In the genomic region with DNA sequence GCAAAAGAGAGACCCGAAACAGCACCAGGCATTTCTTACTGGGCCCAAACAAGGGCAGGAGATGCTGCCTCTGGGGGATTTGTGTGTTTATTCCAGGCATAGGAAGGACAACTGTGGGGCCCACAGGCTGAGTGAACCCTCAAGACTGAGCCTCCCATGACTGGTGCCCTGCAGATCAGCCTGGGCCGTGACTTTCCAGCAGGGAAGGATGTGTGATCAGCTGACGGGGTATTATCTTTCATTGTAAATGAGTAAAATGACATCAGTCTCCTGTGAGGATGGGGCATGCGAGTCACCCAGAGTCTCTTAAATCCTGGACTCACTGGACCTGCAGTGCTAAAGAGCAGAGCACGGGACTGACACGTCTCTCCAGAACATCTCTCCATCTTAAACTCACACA, we compare ENCODE assay signal across 15 cellular contexts. TPM values are rescaled to one million over a fixed set of nuclear protein-coding genes. Genes with fewer than 3 reads are reported as not detected.
DNase-seq lines count a peak whose midpoint lies in the region; ATAC-seq and TF ChIP-seq lines count a peak whose summit lies in the region.
"Had no signal": no experiment of that assay in that cellular context is flagged by ENCODE, and none has a peak within 500 bp of the region (broad histone marks: within the 10 kb centered on the region; RNA-seq: fewer than 3 reads in every experiment).

No MANE protein-coding gene starts in this region.

- TF ChIP-seq RAD21 in SK-N-SH (IDR thresholded peaks at IDR 0.05; ENCODE audit: low read length), result no peak

- H3K79me2 ChIP-seq in SK-N-SH (ENCODE audit: insufficient read depth), result peaks cover 3% of the 10 kb centered on the region; the same call in 1 of the 2 replicates

- TF ChIP-seq EP300 in SK-N-SH (IDR thresholded peaks at IDR 0.05; ENCODE audit: borderline replicate concordance in 1 of 2, low read depth in 1 of 2, low read length in 1 of 2), result no peak

- H3K9me2 ChIP-seq in SK-N-SH, result no peaks in the 10 kb centered on the region

- H3K4me3 ChIP-seq in SK-N-SH (ENCODE audit: low read depth in 2 of 2, low read length in 1 of 2), result no peak overlapping the region
- H3K4me3 ChIP-seq in SJCRH30, result no peak overlapping the region

- H3K4me3 Mint-ChIP-seq in activated CD4-positive, alpha-beta memory T cell treated with anti-CD3 and anti-CD28 coated beads for 36 hours, result no peak overlapping the region
- H3K4me3 Mint-ChIP-seq: activated CD4-positive, alpha-beta T cell treated with anti-CD3 and anti-CD28 coated beads, Interleukin-2, amount 10 ng/mL, durations not matched to agents 7 days and 5 days; stimulated activated effector memory CD8-positive, alpha-beta T cell treated with anti-CD3 and anti-CD28 coated beads, Interleukin-12 subunit alpha, Interleukin-12 subunit beta, amount 100 ng/mL, for 72 hours had no signal

- H3K9me3 ChIP-seq in SK-N-SH (no peaks in the 10 kb centered on the region), SJCRH30 (replicated peaks) (no peaks in the 10 kb centered on the region)

- intact Hi-C loops in activated CD4-positive, alpha-beta memory T cell treated with anti-CD3 and anti-CD28 coated beads for 36 hours (cut with micrococcal nuclease), result no loop called here

- H3F3A ChIP-seq in SK-N-SH (replicated peaks; ENCODE audit: insufficient read depth), result no peaks in the 10 kb centered on the region

- ATAC-seq in SK-N-SH treated with all-trans-retinoic acid at 6 μM for 48 hours (no peak), GM18858 (IDR thresholded peaks at IDR 0.05; ENCODE audit: unreplicated experiment) (no peak)
- ATAC-seq: stimulated activated effector memory CD8-positive, alpha-beta T cell treated with anti-CD3 and anti-CD28 coated beads, Interleukin-12 subunit alpha, Interleukin-12 subunit beta, amount 100 ng/mL, for 72 hours had no signal

- no peak for DNase-seq in SK-N-SH
- DNase-seq in SJCRH30, result peak; percentile 36 to 53
- DNase-seq in foreskin melanocyte, result peak; percentile 7
- DNase-seq in stromal cell of bone marrow (ENCODE audit: low read depth), result peak; percentile 54
- DNase-seq in activated CD4-positive, alpha-beta memory T cell treated with anti-CD3 and anti-CD28 coated beads for 36 hours, result no peak
- DNase-seq in activated CD8-positive, alpha-beta memory T cell treated with anti-CD3 and anti-CD28 coated beads, Interleukin-2, amount 50 U/mL, for 48 hours, result no peak
- DNase-seq: activated CD4-positive, alpha-beta T cell treated with anti-CD3 and anti-CD28 coated beads, Interleukin-2, amount 10 ng/mL, durations not matched to agents 7 days and 5 days; activated gamma-delta T cell; KBM-7; NCI-H226; stimulated activated CD4-positive, alpha-beta T cell treated with anti-CD3 and anti-CD28 coated beads, Interleukin-15, amount 100 ng/mL, for 24 hours had no signal

- H3K9me3 Mint-ChIP-seq in activated CD4-positive, alpha-beta memory T cell treated with anti-CD3 and anti-CD28 coated beads for 36 hours, result no peaks in the 10 kb centered on the region
- H3K9me3 Mint-ChIP-seq: activated CD4-positive, alpha-beta T cell treated with anti-CD3 and anti-CD28 coated beads, Interleukin-2, amount 10 ng/mL, durations not matched to agents 7 days and 5 days; stimulated activated effector memory CD8-positive, alpha-beta T cell treated with anti-CD3 and anti-CD28 coated beads, Interleukin-12 subunit alpha, Interleukin-12 subunit beta, amount 100 ng/mL, for 72 hours had no signal

- no peak overlapping the region for H3K4me2 ChIP-seq in SK-N-SH

- H3K27me3 Mint-ChIP-seq in activated CD4-positive, alpha-beta memory T cell treated with anti-CD3 and anti-CD28 coated beads for 36 hours, result peaks cover 11% of the 10 kb centered on the region

- H3K27ac ChIP-seq in SK-N-SH (ENCODE audit: low read depth in 2 of 2, low read length in 1 of 2) (no peak overlapping the region), SJCRH30 (no peak overlapping the region)

- H3K27me3 ChIP-seq in SK-N-SH (ENCODE audit: insufficient read depth) (no peaks in the 10 kb centered on the region), SJCRH30 (peaks cover 3% of the 10 kb centered on the region)

- H3K9ac ChIP-seq in SK-N-SH, result no peak overlapping the region

- WGBS in SK-N-SH (ENCODE audit: low lambda C conversion rate), result 61% methylated on average over 6 of the region's 6 CpGs

- H3K4me1 ChIP-seq in SK-N-SH (ENCODE audit: control insufficient read depth in 1 of 2, insufficient read depth in 2 of 2, low read depth in 1 of 2, low read length in 1 of 2) (peaks cover 4 to 21% of the 10 kb centered on the region in 2 experiments; a peak in 1 of 4 replicates), SJCRH30 (peaks cover 20% of the 10 kb centered on the region)

- no peak overlapping the region for H3K27ac Mint-ChIP-seq in activated CD4-positive, alpha-beta memory T cell treated with anti-CD3 and anti-CD28 coated beads for 36 hours
- H3K27ac Mint-ChIP-seq: activated CD4-positive, alpha-beta T cell treated with anti-CD3 and anti-CD28 coated beads, Interleukin-2, amount 10 ng/mL, durations not matched to agents 7 days and 5 days; stimulated activated effector memory CD8-positive, alpha-beta T cell treated with anti-CD3 and anti-CD28 coated beads, Interleukin-12 subunit alpha, Interleukin-12 subunit beta, amount 100 ng/mL, for 72 hours had no signal

- POLR2A ChIA-PET in SK-N-SH (lab: Yijun Ruan, JAX), result no interaction called here
- POLR2A ChIA-PET in activated CD4-positive, alpha-beta memory T cell treated with anti-CD3 and anti-CD28 coated beads for 36 hours (lab: Charles Lee), result no interaction called here

- no peak for TF ChIP-seq CTCF in SK-N-SH (IDR thresholded peaks at IDR 0.05)

- no peaks in the 10 kb centered on the region for H3K36me3 Mint-ChIP-seq in activated CD4-positive, alpha-beta memory T cell treated with anti-CD3 and anti-CD28 coated beads for 36 hours

- H4K20me1 ChIP-seq in SK-N-SH (ENCODE audit: insufficient read depth), result no peaks in the 10 kb centered on the region

- peaks cover 7% of the 10 kb centered on the region for H3K4me1 Mint-ChIP-seq in activated CD4-positive, alpha-beta memory T cell treated with anti-CD3 and anti-CD28 coated beads for 36 hours (ENCODE audit: low read depth)

- no peaks in the 10 kb centered on the region for H3K36me3 ChIP-seq in SK-N-SH (replicated peaks in 1 of 2; ENCODE audit: control insufficient read depth in 1 of 2, insufficient read depth in 2 of 2, low read length in 1 of 2)
- H3K36me3 ChIP-seq in SJCRH30, result no peaks in the 10 kb centered on the region

- no peak overlapping the region for H2AFZ ChIP-seq in SK-N-SH (ENCODE audit: low read depth)

- CTCF ChIA-PET in SK-N-SH (lab: Yijun Ruan, JAX), result interaction anchor here (1.0 kb wide), 1 partner anchor 236 kb away, joined by 3 read pairs; no protein-coding TSS in a partner anchor
- CTCF ChIA-PET in activated CD4-positive, alpha-beta memory T cell treated with anti-CD3 and anti-CD28 coated beads for 36 hours (lab: Charles Lee), result no interaction called here

TF ChIP-seq in SK-N-SH treated with all-trans-retinoic acid at 6 μM for 48 hours, 23 proteins besides CTCF, POLR2A, EP300 and RAD21:
- TF ChIP-seq GLIS3 (CRISPR knock-in tag; IDR thresholded peaks at IDR 0.05) (no peak), ZNF565 (CRISPR knock-in tag; conservative IDR thresholded peaks at IDR 0.05; ENCODE audit: low read depth) (no peak), ZNF8 (CRISPR knock-in tag; IDR thresholded peaks at IDR 0.05) (no peak)

RNA-seq across cellular contexts. Expression of a gene that starts 3.9 kb away (rescaled TPM):
- polyA plus RNA-seq in SK-N-SH (2012; rRNA removed), result 5.2 and 7.1 TPM in 2 replicates
- 3.6 and 6.1 TPM in 2 replicates for polyA plus RNA-seq in SK-N-SH (2012; cell fraction: cytosol; rRNA removed)
- polyA plus RNA-seq in SK-N-SH (2012; cell fraction: nucleus; rRNA removed), result 16.1 and 20.1 TPM in 2 replicates
- 8.4 and 8.8 TPM in 2 replicates for total RNA-seq in SJCRH30 (2014; rRNA removed; shearing (Covaris generic))
- total RNA-seq in activated CD4-positive, alpha-beta memory T cell treated with anti-CD3 and anti-CD28 coated beads for 36 hours, result 1 to 10 TPM; 1.8 to 2.2 TPM

RNA-seq across cellular contexts. Expression of a gene that starts 11.9 kb away (rescaled TPM):
- polyA plus RNA-seq in SK-N-SH (2012; rRNA removed), result not detected in 2 replicates
- not detected in 2 replicates for polyA plus RNA-seq in SK-N-SH (2012; cell fraction: cytosol; rRNA removed)
- not detected in 2 replicates for polyA plus RNA-seq in SK-N-SH (2012; cell fraction: nucleus; rRNA removed)
- 0.15 TPM in 1 of 2 replicates, not detected in the other for total RNA-seq in SJCRH30 (2014; rRNA removed; shearing (Covaris generic))
- not detected for total RNA-seq in activated CD4-positive, alpha-beta memory T cell treated with anti-CD3 and anti-CD28 coated beads for 36 hours
- total RNA-seq: activated CD4-positive, alpha-beta T cell treated with anti-CD3 and anti-CD28 coated beads, Interleukin-2, amount 10 ng/mL, durations not matched to agents 7 days and 5 days; dermis microvascular lymphatic vessel endothelial cell had no signal

RNA-seq across cellular contexts. Expression of a gene that starts 32.6 kb away (rescaled TPM):
- 2,393 and 3,548 TPM in 2 replicates for polyA plus RNA-seq in SK-N-SH (2012; rRNA removed)
- 2,837 and 3,167 TPM in 2 replicates for polyA plus RNA-seq in SK-N-SH (2012; cell fraction: cytosol; rRNA removed)
- 1,325 and 1,532 TPM in 2 replicates for polyA plus RNA-seq in SK-N-SH (2012; cell fraction: nucleus; rRNA removed)
- 2,010 and 2,016 TPM in 2 replicates for total RNA-seq in SJCRH30 (2014; rRNA removed; shearing (Covaris generic))
- 1,000 to 10,000 TPM; 2,144 to 2,205 TPM for total RNA-seq in activated CD4-positive, alpha-beta memory T cell treated with anti-CD3 and anti-CD28 coated beads for 36 hours

RNA-seq across cellular contexts. Expression of a gene that starts 48.6 kb away (rescaled TPM):
- 5.8 and 6.5 TPM in 2 replicates for polyA plus RNA-seq in SK-N-SH (2012; rRNA removed)
- 4.0 and 5.4 TPM in 2 replicates for polyA plus RNA-seq in SK-N-SH (2012; cell fraction: cytosol; rRNA removed)
- 6.0 and 6.1 TPM in 2 replicates for polyA plus RNA-seq in SK-N-SH (2012; cell fraction: nucleus; rRNA removed)
- 10.5 and 10.9 TPM in 2 replicates for total RNA-seq in SJCRH30 (2014; rRNA removed; shearing (Covaris generic))
- 10 to 100 TPM; 18.9 to 19.2 TPM for total RNA-seq in activated CD4-positive, alpha-beta memory T cell treated with anti-CD3 and anti-CD28 coated beads for 36 hours

Comparison
In these comparisons a context has a peak if more than half of its experiments do, and no peak if none do; other contexts are left out.
1. DNase-seq: peak in SJCRH30 (2 of 2), foreskin melanocyte (single experiment) and stromal cell of bone marrow (single experiment); none in SK-N-SH (single experiment), activated CD4-positive, alpha-beta memory T cell treated with anti-CD3 and anti-CD28 coated beads for 36 hours (single experiment) and activated CD8-positive, alpha-beta memory T cell treated with anti-CD3 and anti-CD28 coated beads, Interleukin-2, amount 50 U/mL, for 48 hours (single experiment).